Comparison of ENCODE assay signal across 23 cellular contexts in genomic region chr7:11988186-11988585, GRCh38.
DNase-seq lines count a peak whose midpoint lies in the region; ATAC-seq, FAIRE-seq and TF ChIP-seq lines count a peak whose summit lies in the region.
"Had no signal": no experiment of that assay in that cellular context is flagged by ENCODE, and none has a peak within 500 bp of the region (broad histone marks: within the 10 kb centered on the region; RNA-seq: fewer than 3 reads in every experiment).

No MANE protein-coding gene starts in this region.

- DNase-seq in NCI-H1092 treated with DMSO at 0.1 percent for 48 hours (lab: John Stamatoyannopoulos, UW), result peak; percentile 59
- DNase-seq in NCI-H1092 (lab: John Stamatoyannopoulos, UW), result no peak
- peak; percentile 59 for DNase-seq in HuH-7 (ENCODE audit: low spot score)
- DNase-seq in NCI-H774 (lab: John Stamatoyannopoulos, UW), result peak; percentile 11
- no peak for DNase-seq in left lung
- no peak for DNase-seq in dorsolateral prefrontal cortex
- DNase-seq in GM12891 (ENCODE audit: insufficient read length, low spot score), result no peak
- no peak for DNase-seq in H54 (ENCODE audit: insufficient read length, low spot score)
- DNase-seq: Calu3; CD4-positive, alpha-beta memory T cell; GDM1; GM23248; MV-4-11; NCI-H1436; NCI-H2107; NCI-H446 treated with DMSO at 0.1 percent for 48 hours had no signal

- no peaks in the 10 kb centered on the region for H3K4me1 ChIP-seq in left lung

- FAIRE-seq in GM12891 (lab: Jason Lieb, UNC) (no peak), H54 (lab: Jason Lieb, UNC) (no peak)
- FAIRE-seq: GM12878, GM18507, HTR-8/SVneo, K562 had no signal

- H3K27me3 ChIP-seq in left lung (no peaks in the 10 kb centered on the region), dorsolateral prefrontal cortex (no peaks in the 10 kb centered on the region)

- H3K36me3 ChIP-seq in left lung, result no peaks in the 10 kb centered on the region

- peak; percentile 87 for ATAC-seq in left lung
- ATAC-seq: GM12878, HCT116, K562 had no signal

- intact Hi-C loops in left lung (cut with DNase I) (no loop called here), dorsolateral prefrontal cortex (cut with DNase I) (no loop called here)

- H3K4me3 ChIP-seq in left lung, result no peak overlapping the region
- no peak overlapping the region for H3K4me3 ChIP-seq in dorsolateral prefrontal cortex
- H3K4me3 ChIP-seq: GM12878, GM23248, K562 had no signal

- peaks cover 0 to 14% of the 10 kb centered on the region in 2 donors for H3K9me3 ChIP-seq in left lung

- TF ChIP-seq CTCF in left lung (IDR thresholded peaks at IDR 0.05) (no peak), dorsolateral prefrontal cortex (IDR thresholded peaks at IDR 0.05 in 54 of 56, conservative IDR thresholded peaks at IDR 0.05 in 2 of 56; ENCODE audit: low read depth in 1 of 56, partially characterized antibody in 56 of 56) (no peak)

- TF ChIP-seq POLR2A in GM12891 (IDR thresholded peaks at IDR 0.05; ENCODE audit: low read depth, low read length) (no peak), H54 (IDR thresholded peaks at IDR 0.05; ENCODE audit: low read depth, low read length) (no peak)

- H3K27ac ChIP-seq in left lung, result no peak overlapping the region
- H3K27ac ChIP-seq in dorsolateral prefrontal cortex, result no peak overlapping the region
- H3K27ac ChIP-seq: 22Rv1, GM23248, HL-60 had no signal

TF ChIP-seq in GM12891, 5 proteins besides CTCF, POLR2A, EP300 and RAD21:
- TF ChIP-seq POU2F2 (IDR thresholded peaks at IDR 0.05; ENCODE audit: low read depth, low read length) (no peak), PAX5 (IDR thresholded peaks at IDR 0.05; ENCODE audit: insufficient read depth, low read length, severe bottlenecking) (no peak), SPI1 (IDR thresholded peaks at IDR 0.05; ENCODE audit: low read depth, low read length) (no peak), TAF1 (IDR thresholded peaks at IDR 0.05; ENCODE audit: low read depth, low read length) (no peak), POLR2AphosphoS5 (IDR thresholded peaks at IDR 0.05; ENCODE audit: low read depth, low read length) (no peak)

Comparison
In these comparisons a context has a peak if more than half of its experiments do, and no peak if none do; other contexts are left out.
1. DNase-seq: peak in NCI-H1092 treated with DMSO at 0.1 percent for 48 hours (single experiment), HuH-7 (single experiment) and NCI-H774 (single experiment); none in NCI-H1092 (single experiment), left lung (0 of 2), dorsolateral prefrontal cortex (0 of 10), GM12891 (single experiment) and H54 (single experiment).